ENCODE assay signal across 13 cellular contexts in the genomic region with DNA sequence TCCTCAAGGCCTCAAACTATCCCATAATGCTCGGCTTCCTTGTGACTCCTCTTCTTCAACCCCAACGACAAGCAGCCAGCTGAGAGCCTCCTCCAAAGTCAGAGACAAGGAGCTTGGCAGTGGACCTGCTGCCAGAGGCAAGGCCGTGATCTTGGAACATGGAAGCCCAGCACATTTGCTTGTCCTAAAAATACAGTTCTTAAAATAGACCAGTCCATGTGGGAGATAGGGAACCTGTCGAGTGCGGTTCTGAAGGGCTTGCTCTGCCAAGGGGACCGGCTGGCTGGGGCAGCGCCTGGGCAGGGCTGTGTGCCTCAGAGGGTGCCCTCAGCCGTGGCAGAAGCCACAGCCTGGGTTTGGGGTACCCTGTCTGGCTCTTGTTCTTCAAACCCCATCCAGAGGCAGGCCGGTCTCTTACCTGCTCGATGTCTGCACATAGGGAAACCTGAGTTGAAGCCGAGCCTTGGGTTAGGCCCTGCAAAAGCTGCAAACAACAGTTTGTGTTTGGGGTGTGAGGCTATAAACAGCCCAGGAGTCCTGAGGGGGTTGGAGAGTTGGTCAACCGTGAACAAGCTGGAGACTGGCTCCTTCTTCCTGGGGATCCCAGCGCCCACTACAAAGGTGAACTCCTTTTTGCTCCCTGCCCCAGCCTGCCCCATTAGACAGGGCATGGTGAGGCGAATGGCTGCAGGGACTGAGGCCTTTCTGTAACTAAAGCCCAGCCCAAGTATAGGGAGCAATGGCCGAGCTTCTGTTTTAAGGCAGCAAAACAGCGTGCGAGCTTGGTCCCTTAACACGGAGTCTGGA.
"Had no signal": no experiment of that assay in that cellular context is flagged by ENCODE, and none has a peak within 500 bp of the region (broad histone marks: within the 10 kb centered on the region; RNA-seq: fewer than 3 reads in every experiment).

No MANE protein-coding gene starts in this region.

- DNase-seq: activated CD4-positive, alpha-beta T cell treated with anti-CD3 and anti-CD28 coated beads for 4 hours; activated CD8-positive, alpha-beta memory T cell treated with anti-CD3 and anti-CD28 coated beads, Interleukin-2, amount 50 U/mL, for 48 hours; activated CD8-positive, alpha-beta T cell treated with anti-CD3 and anti-CD28 coated beads, Interleukin-2, amount 10 ng/mL, durations not matched to agents 7 days and 5 days; activated naive CD4-positive, alpha-beta T cell; retina; stimulated activated naive B cell treated with anti-CD40 and anti-IgM and Interleukin-4, amounts not matched to agents 10 μg/mL and 1 μg/mL and 100 μg/mL, for 72 hours; T-helper 9 cell had no signal

- ATAC-seq: activated CD8-positive, alpha-beta T cell treated with anti-CD3 and anti-CD28 coated beads, Interleukin-2, amount 10 ng/mL, durations not matched to agents 7 days and 5 days; stimulated activated naive B cell treated with anti-CD40 and anti-IgM and Interleukin-4, amounts not matched to agents 10 μg/mL and 1 μg/mL and 100 μg/mL, for 72 hours had no signal

- H3K36me3 Mint-ChIP-seq: memory B cell; stimulated activated naive B cell treated with anti-CD40 and anti-IgM and Interleukin-4, amounts not matched to agents 10 μg/mL and 1 μg/mL and 100 μg/mL, for 72 hours; type B pancreatic cell had no signal

- H3K4me1 Mint-ChIP-seq: memory B cell, neural crest cell had no signal

- H3K9me3 ChIP-seq: SJSA1 had no signal

- H3K4me3 Mint-ChIP-seq: activated CD8-positive, alpha-beta T cell treated with anti-CD3 and anti-CD28 coated beads, Interleukin-2, amount 10 ng/mL, durations not matched to agents 7 days and 5 days; memory B cell; neural crest cell; stimulated activated naive B cell treated with anti-CD40 and anti-IgM and Interleukin-4, amounts not matched to agents 10 μg/mL and 1 μg/mL and 100 μg/mL, for 72 hours; type B pancreatic cell had no signal

- H3K9me3 Mint-ChIP-seq: memory B cell; neural crest cell; stimulated activated naive B cell treated with anti-CD40 and anti-IgM and Interleukin-4, amounts not matched to agents 10 μg/mL and 1 μg/mL and 100 μg/mL, for 72 hours; type B pancreatic cell had no signal

- H3K4me1 ChIP-seq: SJSA1 had no signal

- H3K36me3 ChIP-seq: SJSA1 had no signal

- H3K27ac Mint-ChIP-seq: activated CD8-positive, alpha-beta T cell treated with anti-CD3 and anti-CD28 coated beads, Interleukin-2, amount 10 ng/mL, durations not matched to agents 7 days and 5 days; memory B cell; stimulated activated naive B cell treated with anti-CD40 and anti-IgM and Interleukin-4, amounts not matched to agents 10 μg/mL and 1 μg/mL and 100 μg/mL, for 72 hours; type B pancreatic cell had no signal

- H3K4me3 ChIP-seq: SJSA1, smooth muscle cell had no signal

- H3K27ac ChIP-seq: SJSA1, VCaP had no signal
